In the genomic region with DNA sequence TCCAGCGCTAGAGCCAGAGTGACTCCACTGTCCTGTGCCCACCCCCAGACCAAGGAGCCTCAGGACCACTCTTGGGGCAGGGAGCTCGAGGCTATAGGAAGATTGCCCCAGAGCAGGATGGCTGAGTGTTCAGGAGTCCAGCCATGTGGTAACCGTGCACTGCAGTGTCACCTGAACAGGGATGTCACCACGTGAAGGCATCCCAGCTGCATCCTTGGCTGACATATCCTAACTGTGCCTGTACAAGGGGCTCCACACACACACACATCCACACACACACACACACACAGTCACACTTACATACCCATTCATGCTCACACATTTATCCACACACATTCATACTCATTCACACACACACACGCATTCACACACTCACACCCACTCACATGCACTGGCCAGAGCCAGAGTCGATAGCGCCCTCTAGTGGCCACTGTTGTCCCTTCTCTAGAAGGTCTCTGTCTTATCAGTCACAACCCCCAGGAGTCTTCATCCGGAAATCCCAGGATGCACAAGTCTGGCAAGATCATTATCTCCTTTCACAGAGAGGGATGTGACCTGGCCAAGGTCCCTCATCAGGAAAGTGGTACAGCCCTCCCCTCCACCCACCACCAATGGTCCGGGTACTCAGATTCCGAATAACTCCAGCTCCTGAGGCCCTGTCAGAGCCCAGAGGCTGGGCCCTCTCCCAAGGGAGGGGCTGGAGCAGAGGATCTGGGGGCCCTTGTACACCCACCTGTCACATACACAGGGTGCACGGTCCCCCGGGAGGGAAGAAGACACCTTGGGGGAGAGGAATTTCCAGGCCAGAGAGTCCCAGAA, we compare ENCODE assay signal across 1 cellular context.
TF ChIP-seq lines count a peak whose summit lies in the region.

No MANE protein-coding gene starts in this region.

TF ChIP-seq in GM23338, 12 proteins besides CTCF, POLR2A, EP300 and RAD21 (continued from another document):
- TF ChIP-seq, protein P1, sequence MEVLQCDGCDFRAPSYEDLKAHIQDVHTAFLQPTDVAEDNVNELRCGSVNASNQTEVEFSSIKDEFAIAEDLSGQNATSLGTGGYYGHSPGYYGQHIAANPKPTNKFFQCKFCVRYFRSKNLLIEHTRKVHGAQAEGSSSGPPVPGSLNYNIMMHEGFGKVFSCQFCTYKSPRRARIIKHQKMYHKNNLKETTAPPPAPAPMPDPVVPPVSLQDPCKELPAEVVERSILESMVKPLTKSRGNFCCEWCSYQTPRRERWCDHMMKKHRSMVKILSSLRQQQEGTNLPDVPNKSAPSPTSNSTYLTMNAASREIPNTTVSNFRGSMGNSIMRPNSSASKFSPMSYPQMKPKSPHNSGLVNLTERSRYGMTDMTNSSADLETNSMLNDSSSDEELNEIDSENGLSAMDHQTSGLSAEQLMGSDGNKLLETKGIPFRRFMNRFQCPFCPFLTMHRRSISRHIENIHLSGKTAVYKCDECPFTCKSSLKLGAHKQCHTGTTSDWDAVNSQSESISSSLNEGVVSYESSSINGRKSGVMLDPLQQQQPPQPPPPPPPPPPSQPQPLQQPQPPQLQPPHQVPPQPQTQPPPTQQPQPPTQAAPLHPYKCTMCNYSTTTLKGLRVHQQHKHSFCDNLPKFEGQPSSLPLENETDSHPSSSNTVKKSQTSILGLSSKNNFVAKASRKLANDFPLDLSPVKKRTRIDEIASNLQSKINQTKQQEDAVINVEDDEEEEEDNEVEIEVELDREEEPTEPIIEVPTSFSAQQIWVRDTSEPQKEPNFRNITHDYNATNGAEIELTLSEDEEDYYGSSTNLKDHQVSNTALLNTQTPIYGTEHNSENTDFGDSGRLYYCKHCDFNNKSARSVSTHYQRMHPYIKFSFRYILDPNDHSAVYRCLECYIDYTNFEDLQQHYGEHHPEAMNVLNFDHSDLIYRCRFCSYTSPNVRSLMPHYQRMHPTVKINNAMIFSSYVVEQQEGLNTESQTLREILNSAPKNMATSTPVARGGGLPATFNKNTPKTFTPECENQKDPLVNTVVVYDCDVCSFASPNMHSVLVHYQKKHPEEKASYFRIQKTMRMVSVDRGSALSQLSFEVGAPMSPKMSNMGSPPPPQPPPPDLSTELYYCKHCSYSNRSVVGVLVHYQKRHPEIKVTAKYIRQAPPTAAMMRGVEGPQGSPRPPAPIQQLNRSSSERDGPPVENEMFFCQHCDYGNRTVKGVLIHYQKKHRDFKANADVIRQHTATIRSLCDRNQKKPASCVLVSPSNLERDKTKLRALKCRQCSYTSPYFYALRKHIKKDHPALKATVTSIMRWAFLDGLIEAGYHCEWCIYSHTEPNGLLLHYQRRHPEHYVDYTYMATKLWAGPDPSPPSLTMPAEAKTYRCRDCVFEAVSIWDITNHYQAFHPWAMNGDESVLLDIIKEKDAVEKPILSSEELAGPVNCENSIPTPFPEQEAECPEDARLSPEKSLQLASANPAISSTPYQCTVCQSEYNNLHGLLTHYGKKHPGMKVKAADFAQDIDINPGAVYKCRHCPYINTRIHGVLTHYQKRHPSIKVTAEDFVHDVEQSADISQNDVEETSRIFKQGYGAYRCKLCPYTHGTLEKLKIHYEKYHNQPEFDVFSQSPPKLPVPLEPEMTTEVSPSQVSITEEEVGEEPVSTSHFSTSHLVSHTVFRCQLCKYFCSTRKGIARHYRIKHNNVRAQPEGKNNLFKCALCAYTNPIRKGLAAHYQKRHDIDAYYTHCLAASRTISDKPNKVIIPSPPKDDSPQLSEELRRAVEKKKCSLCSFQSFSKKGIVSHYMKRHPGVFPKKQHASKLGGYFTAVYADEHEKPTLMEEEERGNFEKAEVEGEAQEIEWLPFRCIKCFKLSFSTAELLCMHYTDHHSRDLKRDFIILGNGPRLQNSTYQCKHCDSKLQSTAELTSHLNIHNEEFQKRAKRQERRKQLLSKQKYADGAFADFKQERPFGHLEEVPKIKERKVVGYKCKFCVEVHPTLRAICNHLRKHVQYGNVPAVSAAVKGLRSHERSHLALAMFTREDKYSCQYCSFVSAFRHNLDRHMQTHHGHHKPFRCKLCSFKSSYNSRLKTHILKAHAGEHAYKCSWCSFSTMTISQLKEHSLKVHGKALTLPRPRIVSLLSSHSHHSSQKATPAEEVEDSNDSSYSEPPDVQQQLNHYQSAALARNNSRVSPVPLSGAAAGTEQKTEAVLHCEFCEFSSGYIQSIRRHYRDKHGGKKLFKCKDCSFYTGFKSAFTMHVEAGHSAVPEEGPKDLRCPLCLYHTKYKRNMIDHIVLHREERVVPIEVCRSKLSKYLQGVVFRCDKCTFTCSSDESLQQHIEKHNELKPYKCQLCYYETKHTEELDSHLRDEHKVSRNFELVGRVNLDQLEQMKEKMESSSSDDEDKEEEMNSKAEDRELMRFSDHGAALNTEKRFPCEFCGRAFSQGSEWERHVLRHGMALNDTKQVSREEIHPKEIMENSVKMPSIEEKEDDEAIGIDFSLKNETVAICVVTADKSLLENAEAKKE (CRISPR knock-in tag; IDR thresholded peaks at IDR 0.05), result no peak
- TF ChIP-seq CREB1 (CRISPR knock-in tag; IDR thresholded peaks at IDR 0.05; ENCODE audit: low read depth), result no peak
- TF ChIP-seq, protein P2, sequence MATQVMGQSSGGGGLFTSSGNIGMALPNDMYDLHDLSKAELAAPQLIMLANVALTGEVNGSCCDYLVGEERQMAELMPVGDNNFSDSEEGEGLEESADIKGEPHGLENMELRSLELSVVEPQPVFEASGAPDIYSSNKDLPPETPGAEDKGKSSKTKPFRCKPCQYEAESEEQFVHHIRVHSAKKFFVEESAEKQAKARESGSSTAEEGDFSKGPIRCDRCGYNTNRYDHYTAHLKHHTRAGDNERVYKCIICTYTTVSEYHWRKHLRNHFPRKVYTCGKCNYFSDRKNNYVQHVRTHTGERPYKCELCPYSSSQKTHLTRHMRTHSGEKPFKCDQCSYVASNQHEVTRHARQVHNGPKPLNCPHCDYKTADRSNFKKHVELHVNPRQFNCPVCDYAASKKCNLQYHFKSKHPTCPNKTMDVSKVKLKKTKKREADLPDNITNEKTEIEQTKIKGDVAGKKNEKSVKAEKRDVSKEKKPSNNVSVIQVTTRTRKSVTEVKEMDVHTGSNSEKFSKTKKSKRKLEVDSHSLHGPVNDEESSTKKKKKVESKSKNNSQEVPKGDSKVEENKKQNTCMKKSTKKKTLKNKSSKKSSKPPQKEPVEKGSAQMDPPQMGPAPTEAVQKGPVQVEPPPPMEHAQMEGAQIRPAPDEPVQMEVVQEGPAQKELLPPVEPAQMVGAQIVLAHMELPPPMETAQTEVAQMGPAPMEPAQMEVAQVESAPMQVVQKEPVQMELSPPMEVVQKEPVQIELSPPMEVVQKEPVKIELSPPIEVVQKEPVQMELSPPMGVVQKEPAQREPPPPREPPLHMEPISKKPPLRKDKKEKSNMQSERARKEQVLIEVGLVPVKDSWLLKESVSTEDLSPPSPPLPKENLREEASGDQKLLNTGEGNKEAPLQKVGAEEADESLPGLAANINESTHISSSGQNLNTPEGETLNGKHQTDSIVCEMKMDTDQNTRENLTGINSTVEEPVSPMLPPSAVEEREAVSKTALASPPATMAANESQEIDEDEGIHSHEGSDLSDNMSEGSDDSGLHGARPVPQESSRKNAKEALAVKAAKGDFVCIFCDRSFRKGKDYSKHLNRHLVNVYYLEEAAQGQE (IDR thresholded peaks at IDR 0.05; ENCODE audit: unreplicated experiment), result no peak
- no peak for TF ChIP-seq EZH2phosphoT487 (IDR thresholded peaks at IDR 0.05; ENCODE audit: unreplicated experiment)
- TF ChIP-seq, protein P3, sequence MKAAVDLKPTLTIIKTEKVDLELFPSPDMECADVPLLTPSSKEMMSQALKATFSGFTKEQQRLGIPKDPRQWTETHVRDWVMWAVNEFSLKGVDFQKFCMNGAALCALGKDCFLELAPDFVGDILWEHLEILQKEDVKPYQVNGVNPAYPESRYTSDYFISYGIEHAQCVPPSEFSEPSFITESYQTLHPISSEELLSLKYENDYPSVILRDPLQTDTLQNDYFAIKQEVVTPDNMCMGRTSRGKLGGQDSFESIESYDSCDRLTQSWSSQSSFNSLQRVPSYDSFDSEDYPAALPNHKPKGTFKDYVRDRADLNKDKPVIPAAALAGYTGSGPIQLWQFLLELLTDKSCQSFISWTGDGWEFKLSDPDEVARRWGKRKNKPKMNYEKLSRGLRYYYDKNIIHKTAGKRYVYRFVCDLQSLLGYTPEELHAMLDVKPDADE (IDR thresholded peaks at IDR 0.05), result no peak
- TF ChIP-seq NANOG (IDR thresholded peaks at IDR 0.05; ENCODE audit: borderline replicate concordance), result no peak
